In genomic region chr5:73887688-73888087, GRCh38 we compare ENCODE assay signal across 28 cellular contexts.
"Had no signal": no experiment of that assay in that cellular context is flagged by ENCODE, and none has a peak within 500 bp of the region (broad histone marks: within the 10 kb centered on the region; RNA-seq: fewer than 3 reads in every experiment).

No MANE protein-coding gene starts in this region.

- ATAC-seq: esophagus mucosa; foreskin keratinocyte; gastroesophageal sphincter; heart left ventricle; left ventricle myocardium superior; naive thymus-derived CD4-positive, alpha-beta T cell; stimulated activated memory B cell treated with anti-CD40 and anti-IgM and Interleukin-4, amounts not matched to agents 10 μg/mL and 1 μg/mL and 100 μg/mL, for 72 hours; stimulated activated naive CD8-positive, alpha-beta T cell treated with anti-CD3 and anti-CD28 coated beads, Interleukin-15, Interleukin-2, amounts not matched to agents 100 U/mL and 50 U/mL, for 24 hours had no signal

- H3K27me3 Mint-ChIP-seq: type B pancreatic cell had no signal

- H3K4me1 Mint-ChIP-seq: memory B cell; mesothelial cell of epicardium; nephron; stimulated activated memory B cell treated with anti-CD40 and anti-IgM and Interleukin-4, amounts not matched to agents 10 μg/mL and 1 μg/mL and 100 μg/mL, for 72 hours had no signal

- H3K27ac Mint-ChIP-seq: memory B cell; mesothelial cell of epicardium; naive thymus-derived CD4-positive, alpha-beta T cell; nephron; stimulated activated memory B cell treated with anti-CD40 and anti-IgM and Interleukin-4, amounts not matched to agents 10 μg/mL and 1 μg/mL and 100 μg/mL, for 72 hours; type B pancreatic cell had no signal

- H3K4me3 Mint-ChIP-seq: memory B cell; mesothelial cell of epicardium; naive thymus-derived CD4-positive, alpha-beta T cell; nephron; stimulated activated memory B cell treated with anti-CD40 and anti-IgM and Interleukin-4, amounts not matched to agents 10 μg/mL and 1 μg/mL and 100 μg/mL, for 72 hours; type B pancreatic cell had no signal

- H3K9me3 Mint-ChIP-seq: mesothelial cell of epicardium, nephron, type B pancreatic cell had no signal

- DNase-seq: dorsolateral prefrontal cortex; effector CD4-positive, alpha-beta T cell; foreskin keratinocyte; heart left ventricle; islet precursor cell; left ventricle myocardium superior; naive thymus-derived CD4-positive, alpha-beta T cell; nucleus accumbens; spleen; stimulated activated CD4-positive, alpha-beta T cell treated with anti-CD3 and anti-CD28 coated beads, Interleukin-4, amount 100 ng/mL, for 4 hours; stimulated activated naive CD8-positive, alpha-beta T cell treated with anti-CD3 and anti-CD28 coated beads, Interleukin-15, Interleukin-2, amounts not matched to agents 100 U/mL and 50 U/mL, for 24 hours; substantia nigra; testis; tibial artery had no signal

- H3K27me3 ChIP-seq: foreskin keratinocyte, gastroesophageal sphincter, heart left ventricle, hepatocyte, right atrium auricular region, spleen, testis, tibial artery had no signal

- H3K27ac ChIP-seq: dorsolateral prefrontal cortex, epithelial cell of prostate, foreskin keratinocyte, gastroesophageal sphincter, heart left ventricle, hepatocyte, prostate gland, right atrium auricular region, skin epidermis, spleen, testis, tibial artery had no signal

- FAIRE-seq: colon had no signal

- H2AFZ ChIP-seq: hepatocyte had no signal

- H3K9me3 ChIP-seq: gastroesophageal sphincter, heart left ventricle, prostate gland, right atrium auricular region, spleen, testis, tibial artery had no signal

- H3K36me3 ChIP-seq: prostate gland, right atrium auricular region had no signal

- H3K36me3 Mint-ChIP-seq: memory B cell; mesothelial cell of epicardium; naive thymus-derived CD4-positive, alpha-beta T cell; stimulated activated memory B cell treated with anti-CD40 and anti-IgM and Interleukin-4, amounts not matched to agents 10 μg/mL and 1 μg/mL and 100 μg/mL, for 72 hours had no signal

- H3K4me3 ChIP-seq: dorsolateral prefrontal cortex, gastroesophageal sphincter, heart left ventricle, hepatocyte, lung, prostate gland, right atrium auricular region, skin epidermis, spleen, testis, tibial artery had no signal

- H3K4me1 ChIP-seq: foreskin keratinocyte, gastroesophageal sphincter, heart left ventricle, prostate gland, right atrium auricular region, spleen, testis, tibial artery had no signal

- H3K79me2 ChIP-seq: hepatocyte had no signal

- H3K4me2 ChIP-seq: hepatocyte had no signal
